Comparison of ENCODE assay signal across 9 cellular contexts in genomic region chr6:123393333-123393732, GRCh38.
DNase-seq lines count a peak whose midpoint lies in the region; ATAC-seq, FAIRE-seq and TF ChIP-seq lines count a peak whose summit lies in the region.
"Had no signal": no experiment of that assay in that cellular context is flagged by ENCODE, and none has a peak within 500 bp of the region (broad histone marks: within the 10 kb centered on the region; RNA-seq: fewer than 3 reads in every experiment).

No MANE protein-coding gene starts in this region.

- H3K9ac ChIP-seq in endothelial cell of umbilical vein (replicated peaks; ENCODE audit: extremely low read depth, insufficient read depth, low read length) = no peak overlapping the region

- DNase-seq in heart left ventricle (no peak), right atrium auricular region (ENCODE audit: low spot score) (no peak), NCI-H460 (ENCODE audit: extremely low read depth, low read depth) (peak; percentile 33), endothelial cell of umbilical vein (ENCODE audit: low read depth, low spot score) (peak; percentile 12), upper lobe of right lung (no peak)
- DNase-seq in activated CD4-positive, alpha-beta T cell treated with anti-CD3 and anti-CD28 coated beads, Interleukin-2, amount 50 U/mL, for 48 hours = no peak
- DNase-seq: CD4-positive, CD25-positive, alpha-beta regulatory T cell had no signal

- CTCF ChIA-PET in endothelial cell of umbilical vein (lab: Charles Lee) = interaction anchor here (0.8 to 5.2 kb wide), 4 partner anchors 10 to 322 kb away, joined by 3 to 91 read pairs (median 5); no protein-coding TSS in a partner anchor

- no peak for FAIRE-seq in endothelial cell of umbilical vein (lab: Jason Lieb, UNC)

- dilution Hi-C loops in endothelial cell of umbilical vein (cut with MboI; ENCODE audit: extremely low pct_ligation_motif_present, low sequenced_read_pairs) = no loop called here

- TF ChIP-seq POLR2A in heart left ventricle (IDR thresholded peaks at IDR 0.05) (no peak), endothelial cell of umbilical vein (IDR thresholded peaks at IDR 0.05; ENCODE audit: low read depth, low read length) (no peak)

- no peaks in the 10 kb centered on the region for H3K79me2 ChIP-seq in endothelial cell of umbilical vein (ENCODE audit: control insufficient read depth, insufficient read depth, low read length)

- ATAC-seq in heart left ventricle = no peak
- peak; percentile 36 for ATAC-seq in upper lobe of right lung
- no peak for ATAC-seq in HG02870 (IDR thresholded peaks at IDR 0.05; ENCODE audit: unreplicated experiment)
- ATAC-seq in GM19452 (IDR thresholded peaks at IDR 0.05; ENCODE audit: unreplicated experiment) = no peak

- H3K4me3 ChIP-seq in heart left ventricle = no peak overlapping the region
- no peak overlapping the region for H3K4me3 ChIP-seq in right atrium auricular region
- H3K4me3 ChIP-seq in endothelial cell of umbilical vein (replicated peaks in 1 of 3; ENCODE audit: insufficient read depth in 1 of 3, low read depth in 1 of 3, low read length in 3 of 3) = no peak overlapping the region
- H3K4me3 ChIP-seq in upper lobe of right lung = no peak overlapping the region

- H3K9me3 ChIP-seq in heart left ventricle (no peaks in the 10 kb centered on the region), right atrium auricular region (no peaks in the 10 kb centered on the region), endothelial cell of umbilical vein (replicated peaks; ENCODE audit: control insufficient read depth, insufficient read depth, low read length) (no peaks in the 10 kb centered on the region), upper lobe of right lung (no peaks in the 10 kb centered on the region)

- peak in 11 of 12 donors; percentile 12 to 54 (median 26) for TF ChIP-seq CTCF in heart left ventricle (IDR thresholded peaks at IDR 0.05)
- peak in 1 of 2 donors; percentile 52 for TF ChIP-seq CTCF in right atrium auricular region (IDR thresholded peaks at IDR 0.05)
- TF ChIP-seq CTCF in endothelial cell of umbilical vein (IDR thresholded peaks at IDR 0.05; ENCODE audit: extremely low read depth in 1 of 2, insufficient read depth in 1 of 2, low read depth in 1 of 2, low read length in 2 of 2) = no peak
- peak; percentile 27 for TF ChIP-seq CTCF in upper lobe of right lung (IDR thresholded peaks at IDR 0.05)

- no peaks in the 10 kb centered on the region for H3K4me1 ChIP-seq in heart left ventricle
- no peaks in the 10 kb centered on the region for H3K4me1 ChIP-seq in right atrium auricular region
- no peaks in the 10 kb centered on the region for H3K4me1 ChIP-seq in endothelial cell of umbilical vein (ENCODE audit: control insufficient read depth, extremely low read depth, insufficient read depth, low read length)
- H3K4me1 ChIP-seq in upper lobe of right lung = no peaks in the 10 kb centered on the region

- intact Hi-C loops in heart left ventricle (cut with DNase I) (loop anchor here in 3 of 10 donors (5.0 to 10.0 kb wide), 4 partner anchors 324 to 1461 kb away; no protein-coding TSS in a partner anchor), endothelial cell of umbilical vein (cut with micrococcal nuclease) (loop anchor here (1.0 to 2.0 kb wide), 3 partner anchors 23 to 573 kb away; no protein-coding TSS in a partner anchor), upper lobe of right lung (cut with DNase I) (no loop called here)

- no peak overlapping the region for H2AFZ ChIP-seq in endothelial cell of umbilical vein (ENCODE audit: low read depth, low read length)

- no TSS peak for BruUV-seq in endothelial cell of umbilical vein (replicated peaks; lab: Mats Ljungman, UMichigan)

- POLR2A ChIA-PET in endothelial cell of umbilical vein (lab: Charles Lee) = no interaction called here

- no peak overlapping the region for H3K27ac ChIP-seq in heart left ventricle
- no peak overlapping the region for H3K27ac ChIP-seq in right atrium auricular region
- H3K27ac ChIP-seq in endothelial cell of umbilical vein (ENCODE audit: insufficient read depth, low read depth, low read length) = no peak overlapping the region
- no peak overlapping the region for H3K27ac ChIP-seq in upper lobe of right lung

- H3K4me2 ChIP-seq in endothelial cell of umbilical vein (ENCODE audit: insufficient read depth, low read length) = no peak overlapping the region

- H3K9me1 ChIP-seq in endothelial cell of umbilical vein (replicated peaks; ENCODE audit: control insufficient read depth, extremely low read depth, insufficient read depth, low read length) = no peaks in the 10 kb centered on the region

- H4K20me1 ChIP-seq in endothelial cell of umbilical vein (replicated peaks; ENCODE audit: control insufficient read depth, extremely low read depth, insufficient read depth, low read length) = no peaks in the 10 kb centered on the region

- H3K27me3 ChIP-seq in heart left ventricle (no peaks in the 10 kb centered on the region), right atrium auricular region (no peaks in the 10 kb centered on the region), endothelial cell of umbilical vein (ENCODE audit: control insufficient read depth in 2 of 2, insufficient read depth in 2 of 2, low read length in 2 of 2) (no peaks in the 10 kb centered on the region), upper lobe of right lung (no peaks in the 10 kb centered on the region)

- no peaks in the 10 kb centered on the region for H3K36me3 ChIP-seq in heart left ventricle
- H3K36me3 ChIP-seq in right atrium auricular region = no peaks in the 10 kb centered on the region
- no peaks in the 10 kb centered on the region for H3K36me3 ChIP-seq in endothelial cell of umbilical vein (ENCODE audit: control insufficient read depth in 2 of 2, extremely low read depth in 1 of 2, insufficient read depth in 2 of 2, low read length in 2 of 2)
- H3K36me3 ChIP-seq in upper lobe of right lung = no peaks in the 10 kb centered on the region

- WGBS in heart left ventricle, 4 donors = 48 to 65% (median 60%) methylated on average over 1 of the region's 1 CpG

TF ChIP-seq in endothelial cell of umbilical vein, 7 proteins besides CTCF, POLR2A, EP300 and RAD21:
- no peak for TF ChIP-seq JUN (IDR thresholded peaks at IDR 0.05; ENCODE audit: borderline replicate concordance, insufficient read depth, insufficient read length, low read depth)
- TF ChIP-seq FOS (IDR thresholded peaks at IDR 0.05; ENCODE audit: borderline replicate concordance, insufficient read depth, low read length) = no peak

Comparison
In these comparisons a context has a peak if more than half of its experiments do, and no peak if none do; other contexts are left out.
1. DNase-seq: peak in NCI-H460 (single experiment) and endothelial cell of umbilical vein (single experiment); none in heart left ventricle (0 of 5), right atrium auricular region (single experiment), upper lobe of right lung (single experiment) and activated CD4-positive, alpha-beta T cell treated with anti-CD3 and anti-CD28 coated beads, Interleukin-2, amount 50 U/mL, for 48 hours (0 of 2).
2. CTCF ChIP-seq: peak in heart left ventricle (11 of 12) and upper lobe of right lung (single experiment); none in endothelial cell of umbilical vein (0 of 2).